18 cellular contexts compared by ENCODE assay signal in the genomic region with DNA sequence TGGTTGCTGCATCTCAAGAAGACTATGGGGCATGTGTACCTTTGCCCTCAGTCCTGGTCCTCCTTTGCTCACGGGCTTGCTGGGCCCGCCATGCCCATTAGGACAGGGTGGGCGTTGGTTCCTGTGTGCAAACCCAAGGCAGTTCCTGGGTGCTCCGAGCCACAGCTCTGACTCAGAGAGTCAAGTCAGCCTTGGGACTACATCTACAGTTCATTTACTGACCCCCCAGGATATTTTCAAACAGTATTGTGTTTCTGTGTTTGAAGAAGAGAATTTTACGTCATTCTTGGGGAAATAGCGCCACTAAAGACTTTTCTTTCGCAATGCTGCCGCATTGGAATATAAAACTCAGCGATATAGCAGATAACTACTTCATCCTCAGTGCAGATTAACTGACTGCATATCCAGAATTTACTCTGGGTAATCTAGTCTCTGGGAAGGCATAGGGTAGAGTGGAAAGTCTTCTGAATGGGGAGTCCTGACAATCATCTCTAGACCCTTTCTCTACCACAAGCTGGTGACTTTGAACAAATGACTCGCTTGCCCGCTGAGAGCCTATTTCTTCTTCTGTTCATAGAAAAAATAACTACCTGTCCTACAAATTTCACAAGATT.
A peak's percentile ranks its signal among the peaks of the same experiment; 100 is the strongest.
DNase-seq lines count a peak whose midpoint lies in the region; ATAC-seq and TF ChIP-seq lines count a peak whose summit lies in the region.
"Had no signal": no experiment of that assay in that cellular context is flagged by ENCODE, and none has a peak within 500 bp of the region (broad histone marks: within the 10 kb centered on the region; RNA-seq: fewer than 3 reads in every experiment).

No MANE protein-coding gene starts in this region.

- H3K9me3 ChIP-seq in PC-3 (ENCODE audit: low read length) (peaks cover 4% of the 10 kb centered on the region), neuronal stem cell (replicated peaks in 1 of 2; ENCODE audit: control insufficient read depth in 2 of 2, insufficient read depth in 1 of 2, low read depth in 1 of 2, low read length in 2 of 2) (peaks cover 0 to 2% of the 10 kb centered on the region in 2 donors), BE2C (no peaks in the 10 kb centered on the region)

- H3K4me3 ChIP-seq in PC-3 (ENCODE audit: low read length) (no peak overlapping the region), brain microvascular endothelial cell (ENCODE audit: low read depth, low read length) (no peak overlapping the region), neuronal stem cell (ENCODE audit: low read length in 2 of 2) (no peak overlapping the region), BE2C (ENCODE audit: low read depth, low read length) (no peak overlapping the region)
- H3K4me3 ChIP-seq: GM23338 had no signal

- no peak overlapping the region for H4K8ac ChIP-seq in neuronal stem cell (ENCODE audit: low read depth, low read length)

- H3K27me3 ChIP-seq in PC-3 (ENCODE audit: low read length) (no peaks in the 10 kb centered on the region), brain microvascular endothelial cell (replicated peaks) (no peaks in the 10 kb centered on the region), neuronal stem cell (ENCODE audit: control insufficient read depth in 3 of 3, insufficient read depth in 3 of 3, low read depth in 1 of 3, low read length in 3 of 3) (no peaks in the 10 kb centered on the region), BE2C (no peaks in the 10 kb centered on the region)

- POLR2A ChIA-PET in PC-3 (lab: Charles Lee; ENCODE audit: unreplicated experiment): no interaction called here

- peak; percentile 17; the same call in 1 of the 2 replicates for ATAC-seq in PC-3
- ATAC-seq in stimulated activated effector memory CD8-positive, alpha-beta T cell treated with anti-CD3 and anti-CD28 coated beads, Interleukin-12 subunit alpha, Interleukin-12 subunit beta, amount 100 ng/mL, for 72 hours: no peak
- ATAC-seq: GM23338 had no signal

- TF ChIP-seq CTCF in PC-3 (conservative IDR thresholded peaks at IDR 0.05; ENCODE audit: low read depth, low read length) (no peak), brain microvascular endothelial cell (IDR thresholded peaks at IDR 0.05; ENCODE audit: low read depth, low read length, missing control alignments) (no peak), BE2C (IDR thresholded peaks at IDR 0.05; ENCODE audit: low read depth, low read length) (no peak)

- no peaks in the 10 kb centered on the region for H4K20me1 ChIP-seq in PC-3 (ENCODE audit: low read length)

- intact Hi-C loops in PC-3 (cut with micrococcal nuclease): no loop called here

- H3K27ac ChIP-seq in PC-3 (ENCODE audit: low read length) (no peak overlapping the region), brain microvascular endothelial cell (no peak overlapping the region), neuronal stem cell (replicated peaks; ENCODE audit: low read length) (no peak overlapping the region)

- no peak overlapping the region for H2BK15ac ChIP-seq in neuronal stem cell (ENCODE audit: low read length)

- no peaks in the 10 kb centered on the region for H3F3A ChIP-seq in PC-3 (ENCODE audit: low read length, unreplicated experiment)

- H3K9ac ChIP-seq in PC-3 (ENCODE audit: low read length) (no peak overlapping the region), neuronal stem cell (ENCODE audit: low read depth, low read length, poor library complexity) (no peak overlapping the region)

- H3K36me3 ChIP-seq in PC-3 (ENCODE audit: low read depth, low read length): no peaks in the 10 kb centered on the region
- H3K36me3 ChIP-seq in brain microvascular endothelial cell (replicated peaks): no peaks in the 10 kb centered on the region
- H3K36me3 ChIP-seq in neuronal stem cell (replicated peaks in 1 of 2; ENCODE audit: control insufficient read depth in 2 of 2, insufficient read depth in 2 of 2, low read length in 2 of 2): no peaks in the 10 kb centered on the region
- no peaks in the 10 kb centered on the region for H3K36me3 ChIP-seq in BE2C

- H3K18ac ChIP-seq in neuronal stem cell (ENCODE audit: low read length): peak overlapping the region; percentile 1

- H2BK12ac ChIP-seq in neuronal stem cell (ENCODE audit: low read length): no peak overlapping the region

- H3K4me1 ChIP-seq in PC-3 (ENCODE audit: insufficient read depth, low read length): no peaks in the 10 kb centered on the region
- peaks cover 0 to 3% of the 10 kb centered on the region in 2 donors for H3K4me1 ChIP-seq in neuronal stem cell (ENCODE audit: control insufficient read depth in 2 of 2, insufficient read depth in 1 of 2, low read depth in 1 of 2, low read length in 2 of 2)
- H3K4me1 ChIP-seq in BE2C: no peaks in the 10 kb centered on the region

- no peak overlapping the region for H3K14ac ChIP-seq in neuronal stem cell (ENCODE audit: low read length)

- H4K91ac ChIP-seq in neuronal stem cell (ENCODE audit: low read depth, low read length, poor library complexity): no peak overlapping the region

- no peak overlapping the region for H3K4ac ChIP-seq in neuronal stem cell (ENCODE audit: low read length)

- CTCF ChIA-PET in PC-3 (lab: Charles Lee): no interaction called here

- in situ Hi-C loops in brain microvascular endothelial cell (cut with HindIII; ENCODE audit: low pct_ligation_motif_present, low sequenced_read_pairs): no loop called here

- no peaks in the 10 kb centered on the region for H3K79me1 ChIP-seq in neuronal stem cell (ENCODE audit: low read depth, low read length)

- no peak overlapping the region for H3K23ac ChIP-seq in neuronal stem cell (ENCODE audit: low read depth, low read length, poor library complexity)

- H3K4me1 Mint-ChIP-seq in stimulated activated effector memory CD8-positive, alpha-beta T cell treated with anti-CD3 and anti-CD28 coated beads, Interleukin-12 subunit alpha, Interleukin-12 subunit beta, amount 100 ng/mL, for 72 hours: no peaks in the 10 kb centered on the region
- H3K4me1 Mint-ChIP-seq: CD4-positive, CD25-positive, alpha-beta regulatory T cell; GM23338 had no signal

- BruUV-seq in PC-3 (replicated peaks; lab: Mats Ljungman, UMichigan): no TSS peak

- H3K79me2 ChIP-seq in PC-3 (ENCODE audit: low read length): no peaks in the 10 kb centered on the region

- no peak overlapping the region for H2AFZ ChIP-seq in PC-3 (ENCODE audit: low read length)
- no peak overlapping the region for H2AFZ ChIP-seq in neuronal stem cell (ENCODE audit: low read length)

- no peak overlapping the region for H3K27ac Mint-ChIP-seq in stimulated activated effector memory CD8-positive, alpha-beta T cell treated with anti-CD3 and anti-CD28 coated beads, Interleukin-12 subunit alpha, Interleukin-12 subunit beta, amount 100 ng/mL, for 72 hours
- H3K27ac Mint-ChIP-seq: CD4-positive, CD25-positive, alpha-beta regulatory T cell; GM23338 had no signal

- H2BK120ac ChIP-seq in neuronal stem cell (ENCODE audit: low read depth, low read length): no peak overlapping the region

- no peak overlapping the region for H2BK5ac ChIP-seq in neuronal stem cell (ENCODE audit: low read length)

- DNase-seq in EH (ENCODE audit: low read depth) (peak; percentile 15), PC-3 (no peak), brain microvascular endothelial cell (peak; percentile 18), neuronal stem cell (ENCODE audit: low spot score) (no peak), activated gamma-delta T cell treated with Interleukin-2 at 50 U/mL for 16 hours (no peak), NCI-H1048 (lab: John Stamatoyannopoulos, UW) (no peak), BE2C (no peak)
- DNase-seq in stimulated activated effector memory CD8-positive, alpha-beta T cell treated with anti-CD3 and anti-CD28 coated beads, Interleukin-12 subunit alpha, Interleukin-12 subunit beta, amount 100 ng/mL, for 72 hours (ENCODE audit: low spot score in 2 of 2): no peak
- DNase-seq: CD4-positive, CD25-positive, alpha-beta regulatory T cell; DMS79; KG1; NCI-H1694; NCI-H2081; NCI-H2171; NCI-H524 treated with DMSO at 0.1 percent for 48 hours; RPMI8226; SHP77 had no signal

- no peak overlapping the region for H3K4me2 ChIP-seq in PC-3 (ENCODE audit: low read length)
- H3K4me2 ChIP-seq in neuronal stem cell (ENCODE audit: insufficient read depth, low read length, poor library complexity, severe bottlenecking): no peak overlapping the region
- H3K4me2 ChIP-seq: GM23338 had no signal

- 0 out of 2 replicates have a peak, but pooled peaks cover 3% of the 10 kb centered on the region for H3K9me2 ChIP-seq in PC-3 (replicated peaks; ENCODE audit: low read length)

- no peak overlapping the region for H3K4me3 Mint-ChIP-seq in stimulated activated effector memory CD8-positive, alpha-beta T cell treated with anti-CD3 and anti-CD28 coated beads, Interleukin-12 subunit alpha, Interleukin-12 subunit beta, amount 100 ng/mL, for 72 hours
- H3K4me3 Mint-ChIP-seq: CD4-positive, CD25-positive, alpha-beta regulatory T cell; GM23338 had no signal

- no peak overlapping the region for H2AK5ac ChIP-seq in neuronal stem cell (ENCODE audit: low read depth, low read length)

- peaks cover 24% of the 10 kb centered on the region for H3K9me3 Mint-ChIP-seq in stimulated activated effector memory CD8-positive, alpha-beta T cell treated with anti-CD3 and anti-CD28 coated beads, Interleukin-12 subunit alpha, Interleukin-12 subunit beta, amount 100 ng/mL, for 72 hours

- no peaks in the 10 kb centered on the region for H3K36me3 Mint-ChIP-seq in stimulated activated effector memory CD8-positive, alpha-beta T cell treated with anti-CD3 and anti-CD28 coated beads, Interleukin-12 subunit alpha, Interleukin-12 subunit beta, amount 100 ng/mL, for 72 hours

- no CpG with 5 or more reads among the region's 11 CpGs for WGBS in neuronal stem cell (ENCODE audit: extremely low coverage in 2 of 2, insufficient read length in 2 of 2, insufficient replicate concordance in 1 of 2), 2 donors

Comparison
In these comparisons a context has a peak if more than half of its experiments do, and no peak if none do; other contexts are left out.
1. DNase-seq: peak in EH (single experiment) and brain microvascular endothelial cell (single experiment); none in PC-3 (single experiment), neuronal stem cell (single experiment), activated gamma-delta T cell treated with Interleukin-2 at 50 U/mL for 16 hours (single experiment), NCI-H1048 (single experiment), BE2C (single experiment) and stimulated activated effector memory CD8-positive, alpha-beta T cell treated with anti-CD3 and anti-CD28 coated beads, Interleukin-12 subunit alpha, Interleukin-12 subunit beta, amount 100 ng/mL, for 72 hours (0 of 2).